ENCODE assay signal across 7 cellular contexts in genomic region chr16:89306457-89307420, GRCh38.
DNase-seq lines count a peak whose midpoint lies in the region; ATAC-seq and TF ChIP-seq lines count a peak whose summit lies in the region.
"Not testable (repeated sequence)": the region's sequence is repeated elsewhere in the genome, so short reads cannot be mapped to it uniquely, and the experiment has no call there.

No MANE protein-coding gene starts in this region.

- not testable (repeated sequence) for H4K91ac ChIP-seq in H9 (ENCODE audit: insufficient read length, low read depth, low read length)

- H2BK120ac ChIP-seq in H9 (ENCODE audit: low read depth, low read length, poor library complexity, severe bottlenecking) = not testable (repeated sequence)

- H3K27me3 ChIP-seq in H9 (ENCODE audit: insufficient read depth, low read length); left ventricle myocardium inferior (ENCODE audit: low read depth): not testable (repeated sequence)

- H3K79me2 ChIP-seq in H9 (ENCODE audit: insufficient read depth, low read length) = peaks cover 36% of the 10 kb centered on the region; the same call in 1 of the 2 replicates

- not testable (repeated sequence) for H3K27ac ChIP-seq in H9 (ENCODE audit: insufficient read length, low read depth, low read length); left ventricle myocardium inferior (replicated peaks)

- H3K4me1 Mint-ChIP-seq in H9 = peaks cover 9 to 12% of the 10 kb centered on the region in 2 experiments
- H3K4me1 Mint-ChIP-seq in activated CD4-positive, alpha-beta memory T cell treated with anti-CD3 and anti-CD28 coated beads, Interleukin-2, amount 10 ng/mL, durations not matched to agents 7 days and 5 days = peaks cover 54% of the 10 kb centered on the region
- peaks cover 50% of the 10 kb centered on the region for H3K4me1 Mint-ChIP-seq in activated naive CD8-positive, alpha-beta T cell (ENCODE audit: low read depth)
- peaks cover 54% of the 10 kb centered on the region for H3K4me1 Mint-ChIP-seq in central memory CD8-positive, alpha-beta T cell
- not testable (repeated sequence) for H3K4me1 Mint-ChIP-seq in mesothelial cell of epicardium
- H3K4me1 Mint-ChIP-seq in osteocyte (ENCODE audit: unreplicated experiment) = peaks cover 21% of the 10 kb centered on the region

- H3K23me2 ChIP-seq in H9 (ENCODE audit: insufficient read length, low read depth, low read length, poor library complexity, severe bottlenecking) = not testable (repeated sequence)

- H3K56ac ChIP-seq in H9 (ENCODE audit: insufficient read length, low read depth, low read length) = not testable (repeated sequence)

- not testable (repeated sequence) for H2BK5ac ChIP-seq in H9 (ENCODE audit: insufficient read length, low read length)

- H2BK15ac ChIP-seq in H9 (ENCODE audit: low read depth, low read length) = not testable (repeated sequence)

- H3K4me3 ChIP-seq in left ventricle myocardium inferior = not testable (repeated sequence)

- H3K36me3 ChIP-seq in left ventricle myocardium inferior = peaks cover 19% of the 10 kb centered on the region

- not testable (repeated sequence) for H3K4me1 ChIP-seq in H9 (ENCODE audit: insufficient read depth, low read length)
- peaks cover 36% of the 10 kb centered on the region for H3K4me1 ChIP-seq in left ventricle myocardium inferior

- not testable (repeated sequence) for H4K5ac ChIP-seq in H9 (ENCODE audit: insufficient read length, low read depth, low read length)

- H3K27ac Mint-ChIP-seq in H9 = peak overlapping the region in 2 of 3 experiments; percentile 76 to 81; a peak in 3 of 7 replicates
- peak overlapping the region; percentile 26 for H3K27ac Mint-ChIP-seq in activated CD4-positive, alpha-beta memory T cell treated with anti-CD3 and anti-CD28 coated beads, Interleukin-2, amount 10 ng/mL, durations not matched to agents 7 days and 5 days
- peak overlapping the region; percentile 67 for H3K27ac Mint-ChIP-seq in activated naive CD8-positive, alpha-beta T cell
- peak overlapping the region; percentile 59 for H3K27ac Mint-ChIP-seq in central memory CD8-positive, alpha-beta T cell (ENCODE audit: low read depth)
- peak overlapping the region; percentile 2 for H3K27ac Mint-ChIP-seq in mesothelial cell of epicardium
- peak overlapping the region; percentile 54 for H3K27ac Mint-ChIP-seq in osteocyte (ENCODE audit: unreplicated experiment)

- H3K9ac ChIP-seq in H9 (ENCODE audit: extremely low read depth, insufficient read length, low read length) = not testable (repeated sequence)

- not testable (repeated sequence) for H3K9me3 Mint-ChIP-seq in H9; activated CD4-positive, alpha-beta memory T cell treated with anti-CD3 and anti-CD28 coated beads, Interleukin-2, amount 10 ng/mL, durations not matched to agents 7 days and 5 days; activated naive CD8-positive, alpha-beta T cell (ENCODE audit: low read depth); central memory CD8-positive, alpha-beta T cell; mesothelial cell of epicardium; osteocyte (ENCODE audit: unreplicated experiment)

- H4K8ac ChIP-seq in H9 (replicated peaks; ENCODE audit: insufficient read length, low read depth, low read length) = not testable (repeated sequence)

- H2BK12ac ChIP-seq in H9 (ENCODE audit: insufficient read length, low read depth, low read length) = not testable (repeated sequence)

- H3K4ac ChIP-seq in H9 (ENCODE audit: low read depth, low read length) = not testable (repeated sequence)

- not testable (repeated sequence) for H3K27me3 Mint-ChIP-seq in H9 (ENCODE audit: low read depth); activated CD4-positive, alpha-beta memory T cell treated with anti-CD3 and anti-CD28 coated beads, Interleukin-2, amount 10 ng/mL, durations not matched to agents 7 days and 5 days; activated naive CD8-positive, alpha-beta T cell; central memory CD8-positive, alpha-beta T cell; mesothelial cell of epicardium (ENCODE audit: low read depth); osteocyte (ENCODE audit: unreplicated experiment)

- intact Hi-C loops in left ventricle myocardium inferior (cut with micrococcal nuclease) = not testable (repeated sequence)

- H3T11ph ChIP-seq in H9 (ENCODE audit: low read length) = not testable (repeated sequence)

- H3K9me3 ChIP-seq in H9 (ENCODE audit: control insufficient read depth, low read depth, low read length); left ventricle myocardium inferior (replicated peaks): not testable (repeated sequence)

- POLR2A ChIA-PET in activated CD4-positive, alpha-beta memory T cell treated with anti-CD3 and anti-CD28 coated beads, Interleukin-2, amount 10 ng/mL, durations not matched to agents 7 days and 5 days (lab: Charles Lee) = interaction anchor here (1.2 kb wide), 1 partner anchor 201 kb away, joined by 4 read pairs; the partner anchor contains the start of gene SPG7

- H2AFZ ChIP-seq in H9 (ENCODE audit: low read length) = not testable (repeated sequence)

- TF ChIP-seq CTCF in H9 (conservative IDR thresholded peaks at IDR 0.05); left ventricle myocardium inferior (IDR thresholded peaks at IDR 0.05; ENCODE audit: borderline replicate concordance); mesothelial cell of epicardium (IDR thresholded peaks at IDR 0.05; ENCODE audit: unreplicated experiment); osteocyte (IDR thresholded peaks at IDR 0.05): not testable (repeated sequence)

- WGBS in H9 (ENCODE audit: extremely low coverage, insufficient read length, low lambda C conversion rate) = no CpG with 5 or more reads among the region's 69 CpGs

- not testable (repeated sequence) for H3K4me3 Mint-ChIP-seq in H9; activated CD4-positive, alpha-beta memory T cell treated with anti-CD3 and anti-CD28 coated beads, Interleukin-2, amount 10 ng/mL, durations not matched to agents 7 days and 5 days; central memory CD8-positive, alpha-beta T cell; mesothelial cell of epicardium; osteocyte (ENCODE audit: unreplicated experiment)
- peak overlapping the region; percentile 13 for H3K4me3 Mint-ChIP-seq in activated naive CD8-positive, alpha-beta T cell

- H3K14ac ChIP-seq in H9 (ENCODE audit: insufficient read depth, low read length) = not testable (repeated sequence)

- CTCF ChIA-PET in activated CD4-positive, alpha-beta memory T cell treated with anti-CD3 and anti-CD28 coated beads, Interleukin-2, amount 10 ng/mL, durations not matched to agents 7 days and 5 days (lab: Charles Lee) = interaction anchor here (1.1 to 1.9 kb wide), 2 partner anchors 9 to 202 kb away, joined by 5 to 6 read pairs; partner anchors contain the start of gene SPG7

- H2BK20ac ChIP-seq in H9 (ENCODE audit: low read depth, low read length, poor library complexity, severe bottlenecking) = not testable (repeated sequence)

- not testable (repeated sequence) for ATAC-seq in central memory CD8-positive, alpha-beta T cell (replicated peaks; ENCODE audit: extremely low read depth, poor library complexity, severe bottlenecking)

- H3K79me1 ChIP-seq in H9 (ENCODE audit: insufficient read depth, low read depth, low read length, poor library complexity, severe bottlenecking) = not testable (repeated sequence)

- not testable (repeated sequence) for H4K20me1 ChIP-seq in H9 (ENCODE audit: control insufficient read depth, insufficient read depth, insufficient read length)

- H3K36me3 Mint-ChIP-seq in H9 (ENCODE audit: insufficient read depth in 1 of 3, low read depth in 3 of 3) (peaks cover 16 to 46% (median 28%) of the 10 kb centered on the region in 3 experiments; a peak in 6 of 7 replicates), mesothelial cell of epicardium (peaks cover 24% of the 10 kb centered on the region), osteocyte (ENCODE audit: unreplicated experiment) (peaks cover 14% of the 10 kb centered on the region)
- H3K36me3 Mint-ChIP-seq in activated CD4-positive, alpha-beta memory T cell treated with anti-CD3 and anti-CD28 coated beads, Interleukin-2, amount 10 ng/mL, durations not matched to agents 7 days and 5 days (ENCODE audit: low read depth) = peaks cover 57% of the 10 kb centered on the region
- not testable (repeated sequence) for H3K36me3 Mint-ChIP-seq in activated naive CD8-positive, alpha-beta T cell
- peaks cover 19% of the 10 kb centered on the region for H3K36me3 Mint-ChIP-seq in central memory CD8-positive, alpha-beta T cell (ENCODE audit: insufficient read depth)

- H3K23ac ChIP-seq in H9 (ENCODE audit: insufficient read length, low read depth, low read length) = not testable (repeated sequence)

- not testable (repeated sequence) for DNase-seq in H9; activated CD4-positive, alpha-beta memory T cell treated with anti-CD3 and anti-CD28 coated beads, Interleukin-2, amount 10 ng/mL, durations not matched to agents 7 days and 5 days; central memory CD8-positive, alpha-beta T cell (ENCODE audit: low spot score in 2 of 2); mesothelial cell of epicardium (ENCODE audit: low spot score in 2 of 2, unreplicated experiment in 2 of 2); osteocyte (ENCODE audit: extremely low spot score, unreplicated experiment)
- peak; percentile 7 for DNase-seq in left ventricle myocardium inferior

- not testable (repeated sequence) for H3K18ac ChIP-seq in H9 (ENCODE audit: insufficient read length, low read depth, low read length)

- H3K4me2 ChIP-seq in H9 (ENCODE audit: insufficient read depth, insufficient read length, low read length) = not testable (repeated sequence)

- not testable (repeated sequence) for H2AK5ac ChIP-seq in H9 (ENCODE audit: insufficient read length, low read length)

Comparison
In these comparisons a context has a peak if more than half of its experiments do, and no peak if none do; other contexts are left out.
1. H3K27ac Mint-ChIP-seq: peak in every context shown above with its lines; median percentile 78 in H9; 67 in activated naive CD8-positive, alpha-beta T cell; 59 in central memory CD8-positive, alpha-beta T cell; 54 in osteocyte; 26 in activated CD4-positive, alpha-beta memory T cell treated with anti-CD3 and anti-CD28 coated beads, Interleukin-2, amount 10 ng/mL, durations not matched to agents 7 days and 5 days; 2 in mesothelial cell of epicardium.